11 cellular contexts compared by ENCODE assay signal in the genomic region with DNA sequence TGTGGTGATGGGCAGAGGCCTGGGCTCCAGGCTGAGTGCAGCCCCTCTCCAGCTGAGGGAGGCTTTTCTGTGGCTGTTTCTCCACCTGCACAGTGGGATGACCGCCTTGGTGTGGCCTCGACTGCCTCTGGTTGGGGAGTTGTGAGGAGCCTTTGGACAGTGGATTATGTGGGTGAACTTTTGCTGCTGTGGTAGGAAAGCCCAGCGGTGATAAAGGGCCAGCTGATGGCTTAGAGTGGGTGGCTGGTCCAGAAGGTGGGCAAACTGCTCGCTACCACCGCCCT. TPM values are rescaled to one million over a fixed set of nuclear protein-coding genes. Genes with fewer than 3 reads are reported as not detected.
DNase-seq lines count a peak whose midpoint lies in the region; ATAC-seq and TF ChIP-seq lines count a peak whose summit lies in the region.
"Had no signal": no experiment of that assay in that cellular context is flagged by ENCODE, and none has a peak within 500 bp of the region (broad histone marks: within the 10 kb centered on the region; RNA-seq: fewer than 3 reads in every experiment).

No MANE protein-coding gene starts in this region.

- DNase-seq in HL-60 (ENCODE audit: low read depth in 1 of 2, low spot score in 1 of 2) = no peak
- no peak for DNase-seq in stimulated activated naive B cell treated with anti-CD40 and anti-IgM and Interleukin-4, amounts not matched to agents 10 μg/mL and 1 μg/mL and 100 μg/mL, for 72 hours
- no peak for DNase-seq in GDM1 (lab: John Stamatoyannopoulos, UW)
- no peak for DNase-seq in stimulated activated CD4-positive, alpha-beta T cell treated with anti-CD3 and anti-CD28 coated beads, Interleukin-2, amount 100 ng/mL, for 48 hours
- DNase-seq in mucosa of gallbladder (ENCODE audit: low spot score) = no peak
- no peak for DNase-seq in stimulated activated CD4-positive, alpha-beta T cell treated with anti-CD3 and anti-CD28 coated beads, Interleukin-4, amount 100 ng/mL, for 1 hour

- H3K9me3 ChIP-seq in iPS-15b (ENCODE audit: control insufficient read depth, insufficient read depth, low read length) = no peaks in the 10 kb centered on the region

- no peak overlapping the region for H3K9ac ChIP-seq in iPS-15b (ENCODE audit: low read depth, low read length)

- H3K27ac ChIP-seq in HL-60 (replicated peaks) = no peak overlapping the region

- H3K4me3 Mint-ChIP-seq in activated T-helper 17 cell treated with anti-CD3 and anti-CD28 coated beads, Interleukin-2, amount 50 U/mL, for 72 hours = peak overlapping the region; percentile 98
- H3K4me3 Mint-ChIP-seq in stimulated activated naive B cell treated with anti-CD40 and anti-IgM and Interleukin-4, amounts not matched to agents 10 μg/mL and 1 μg/mL and 100 μg/mL, for 72 hours = peak overlapping the region; percentile 92 to 100

- H3K36me3 ChIP-seq in iPS-15b (ENCODE audit: control insufficient read depth, insufficient read depth, low read length) = no peaks in the 10 kb centered on the region

- peaks cover 23% of the 10 kb centered on the region for H3K36me3 Mint-ChIP-seq in activated T-helper 17 cell treated with anti-CD3 and anti-CD28 coated beads, Interleukin-2, amount 50 U/mL, for 72 hours (ENCODE audit: low read depth)
- H3K36me3 Mint-ChIP-seq in stimulated activated naive B cell treated with anti-CD40 and anti-IgM and Interleukin-4, amounts not matched to agents 10 μg/mL and 1 μg/mL and 100 μg/mL, for 72 hours = peaks cover 12 to 13% of the 10 kb centered on the region in 2 donors

- H3K27me3 Mint-ChIP-seq in activated T-helper 17 cell treated with anti-CD3 and anti-CD28 coated beads, Interleukin-2, amount 50 U/mL, for 72 hours = peaks cover 10% of the 10 kb centered on the region
- H3K27me3 Mint-ChIP-seq in stimulated activated naive B cell treated with anti-CD40 and anti-IgM and Interleukin-4, amounts not matched to agents 10 μg/mL and 1 μg/mL and 100 μg/mL, for 72 hours = peaks cover 19 to 34% of the 10 kb centered on the region in 2 donors

- TF ChIP-seq CTCF in HL-60 (IDR thresholded peaks at IDR 0.05; ENCODE audit: insufficient read depth, low read length) = no peak

- H3K4me1 ChIP-seq in iPS-15b (ENCODE audit: control insufficient read depth, insufficient read depth, low read length) = peaks cover 5% of the 10 kb centered on the region

- H3K4me3 ChIP-seq in HL-60 (replicated peaks; ENCODE audit: insufficient read depth, low read length) (peak overlapping the region; percentile 47), iPS-15b (ENCODE audit: low read depth, low read length) (peak overlapping the region; percentile 91)

- no peak for ATAC-seq in activated T-helper 17 cell treated with anti-CD3 and anti-CD28 coated beads, Interleukin-2, amount 50 U/mL, for 72 hours (replicated peaks)
- ATAC-seq in stimulated activated naive B cell treated with anti-CD40 and anti-IgM and Interleukin-4, amounts not matched to agents 10 μg/mL and 1 μg/mL and 100 μg/mL, for 72 hours (replicated peaks) = no peak

- H3K4me1 Mint-ChIP-seq in activated T-helper 17 cell treated with anti-CD3 and anti-CD28 coated beads, Interleukin-2, amount 50 U/mL, for 72 hours = peaks cover 10% of the 10 kb centered on the region
- H3K4me1 Mint-ChIP-seq in stimulated activated naive B cell treated with anti-CD40 and anti-IgM and Interleukin-4, amounts not matched to agents 10 μg/mL and 1 μg/mL and 100 μg/mL, for 72 hours = peaks cover 33 to 52% of the 10 kb centered on the region in 2 donors

- H3K9me3 Mint-ChIP-seq in activated T-helper 17 cell treated with anti-CD3 and anti-CD28 coated beads, Interleukin-2, amount 50 U/mL, for 72 hours = no peaks in the 10 kb centered on the region
- H3K9me3 Mint-ChIP-seq in stimulated activated naive B cell treated with anti-CD40 and anti-IgM and Interleukin-4, amounts not matched to agents 10 μg/mL and 1 μg/mL and 100 μg/mL, for 72 hours = no peaks in the 10 kb centered on the region

- peaks cover 19% of the 10 kb centered on the region for H3K27me3 ChIP-seq in HL-60 (ENCODE audit: insufficient read depth, poor library complexity, severe bottlenecking)
- peaks cover 32% of the 10 kb centered on the region for H3K27me3 ChIP-seq in iPS-15b (ENCODE audit: control insufficient read depth, insufficient read depth, low read length)

- H3K27ac Mint-ChIP-seq in activated T-helper 17 cell treated with anti-CD3 and anti-CD28 coated beads, Interleukin-2, amount 50 U/mL, for 72 hours = peak overlapping the region; percentile 91
- H3K27ac Mint-ChIP-seq in stimulated activated naive B cell treated with anti-CD40 and anti-IgM and Interleukin-4, amounts not matched to agents 10 μg/mL and 1 μg/mL and 100 μg/mL, for 72 hours = peak overlapping the region; percentile 99

RNA-seq across cellular contexts. Expression of a gene that starts 1.4 kb away (rescaled TPM):
- total RNA-seq in activated T-helper 17 cell treated with anti-CD3 and anti-CD28 coated beads, Interleukin-2, amount 50 U/mL, for 72 hours = 10 to 100 TPM; 31.2 to 55.7 TPM
- total RNA-seq in mucosa of gallbladder = 97.7 TPM

RNA-seq across cellular contexts. Expression of a gene that starts 3.8 kb away (rescaled TPM):
- not detected for total RNA-seq in activated T-helper 17 cell treated with anti-CD3 and anti-CD28 coated beads, Interleukin-2, amount 50 U/mL, for 72 hours
- 0.29 TPM for total RNA-seq in mucosa of gallbladder
- total RNA-seq: glomerular endothelial cell, urinary bladder had no signal

RNA-seq across cellular contexts. Expression of a gene that starts 12.9 kb away (rescaled TPM):
- total RNA-seq in activated T-helper 17 cell treated with anti-CD3 and anti-CD28 coated beads, Interleukin-2, amount 50 U/mL, for 72 hours = not detected
- not detected for total RNA-seq in mucosa of gallbladder
- total RNA-seq: glomerular endothelial cell, RPMI7951, urinary bladder had no signal

RNA-seq across cellular contexts. Expression of a gene that starts 13.4 kb away (rescaled TPM):
- total RNA-seq in activated T-helper 17 cell treated with anti-CD3 and anti-CD28 coated beads, Interleukin-2, amount 50 U/mL, for 72 hours = 100 to 1,000 TPM; 157 to 218 TPM
- total RNA-seq in mucosa of gallbladder = 126 TPM

RNA-seq across cellular contexts. Expression of a gene that starts 13.9 kb away (rescaled TPM):
- total RNA-seq in activated T-helper 17 cell treated with anti-CD3 and anti-CD28 coated beads, Interleukin-2, amount 50 U/mL, for 72 hours = 100 to 1,000 TPM; 124 to 164 TPM
- total RNA-seq in mucosa of gallbladder = 202 TPM
